Comparison of ENCODE assay signal across 1 cellular context in genomic region chr6:154815938-154816820, GRCh38.
TF ChIP-seq lines count a peak whose summit lies in the region.

No MANE protein-coding gene starts in this region.

TF ChIP-seq in HepG2, 621 proteins besides CTCF, POLR2A, EP300 and RAD21 (continued from another document):
- TF ChIP-seq ZNF800 (CRISPR knock-in tag; IDR thresholded peaks at IDR 0.05) (no peak), ZNF777 (CRISPR knock-in tag; IDR thresholded peaks at IDR 0.05) (no peak), NFYC (CRISPR knock-in tag; IDR thresholded peaks at IDR 0.05) (no peak), THAP8 (CRISPR knock-in tag; IDR thresholded peaks at IDR 0.05; ENCODE audit: borderline replicate concordance) (no peak), GMEB2 (CRISPR knock-in tag; IDR thresholded peaks at IDR 0.05; ENCODE audit: low read depth) (no peak), ZNF326 (CRISPR knock-in tag; IDR thresholded peaks at IDR 0.05; ENCODE audit: borderline replicate concordance) (no peak)
- TF ChIP-seq, protein P1, sequence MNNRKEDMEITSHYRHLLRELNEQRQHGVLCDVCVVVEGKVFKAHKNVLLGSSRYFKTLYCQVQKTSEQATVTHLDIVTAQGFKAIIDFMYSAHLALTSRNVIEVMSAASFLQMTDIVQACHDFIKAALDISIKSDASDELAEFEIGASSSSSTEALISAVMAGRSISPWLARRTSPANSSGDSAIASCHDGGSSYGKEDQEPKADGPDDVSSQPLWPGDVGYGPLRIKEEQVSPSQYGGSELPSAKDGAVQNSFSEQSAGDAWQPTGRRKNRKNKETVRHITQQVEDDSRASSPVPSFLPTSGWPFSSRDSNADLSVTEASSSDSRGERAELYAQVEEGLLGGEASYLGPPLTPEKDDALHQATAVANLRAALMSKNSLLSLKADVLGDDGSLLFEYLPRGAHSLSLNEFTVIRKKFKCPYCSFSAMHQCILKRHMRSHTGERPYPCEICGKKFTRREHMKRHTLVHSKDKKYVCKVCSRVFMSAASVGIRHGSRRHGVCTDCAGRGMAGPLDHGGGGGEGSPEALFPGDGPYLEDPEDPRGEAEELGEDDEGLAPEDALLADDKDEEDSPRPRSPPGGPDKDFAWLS (CRISPR knock-in tag; IDR thresholded peaks at IDR 0.05; ENCODE audit: borderline replicate concordance) = no peak
- TF ChIP-seq, protein P2, sequence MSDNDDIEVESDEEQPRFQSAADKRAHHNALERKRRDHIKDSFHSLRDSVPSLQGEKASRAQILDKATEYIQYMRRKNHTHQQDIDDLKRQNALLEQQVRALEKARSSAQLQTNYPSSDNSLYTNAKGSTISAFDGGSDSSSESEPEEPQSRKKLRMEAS (IDR thresholded peaks at IDR 0.05) = no peak
